In genomic region chr7:33108931-33109757, GRCh38 we compare ENCODE assay signal across 7 cellular contexts. TPM values are rescaled to one million over a fixed set of nuclear protein-coding genes. Genes with fewer than 3 reads are reported as not detected.
A peak's percentile ranks its signal among the peaks of the same experiment; 100 is the strongest.
DNase-seq lines count a peak whose midpoint lies in the region; ATAC-seq and TF ChIP-seq lines count a peak whose summit lies in the region.

RP9 (minus strand) TSS chr7:33109404; CDS start chr7:33109372, 32 bp downstream.

- H3K9me3 ChIP-seq in iPS-15b (ENCODE audit: control insufficient read depth, insufficient read depth, low read length) (no peaks in the 10 kb centered on the region), skeletal muscle tissue (ENCODE audit: control insufficient read depth in 3 of 3, low read length in 3 of 3) (no peaks in the 10 kb centered on the region)

- H3K4me3 ChIP-seq in astrocyte of the spinal cord (ENCODE audit: low read depth, low read length) (peak within 1 kb of the TSS; percentile 79), iPS-15b (ENCODE audit: low read depth, low read length) (peak within 1 kb of the TSS; percentile 73), skeletal muscle tissue (ENCODE audit: low read length in 3 of 3) (peak within 1 kb of the TSS; percentile 85 to 89 (median 88))

- DNase-seq in NCI-H146 (lab: John Stamatoyannopoulos, UW) (peak; percentile 86), T1000 (lab: John Stamatoyannopoulos, UW) (peak; percentile 63), astrocyte of the spinal cord (ENCODE audit: low read depth, low spot score) (peak; percentile 67)

- peak; percentile 91 for ATAC-seq in GM18505 (IDR thresholded peaks at IDR 0.05; ENCODE audit: unreplicated experiment)
- ATAC-seq in HG02852 (IDR thresholded peaks at IDR 0.05; ENCODE audit: unreplicated experiment): peak; percentile 83

- in situ Hi-C loops in astrocyte of the spinal cord (cut with HindIII; ENCODE audit: low sequenced_read_pairs): no loop called here

- H3K36me3 ChIP-seq in iPS-15b (ENCODE audit: control insufficient read depth, insufficient read depth, low read length) (peaks cover 3% of the 10 kb centered on the region), skeletal muscle tissue (ENCODE audit: control insufficient read depth in 3 of 3, insufficient read depth in 3 of 3, low read length in 3 of 3) (no peaks in the 10 kb centered on the region)

- TF ChIP-seq POLR2A in GM18505 (IDR thresholded peaks at IDR 0.05; ENCODE audit: borderline replicate concordance, extremely low read depth, insufficient read depth, insufficient read length): peak; percentile 77

- H3K4me1 ChIP-seq in iPS-15b (ENCODE audit: control insufficient read depth, insufficient read depth, low read length): peaks cover 6% of the 10 kb centered on the region
- peaks cover 17 to 25% (median 22%) of the 10 kb centered on the region in 3 donors for H3K4me1 ChIP-seq in skeletal muscle tissue (ENCODE audit: control insufficient read depth in 3 of 3, insufficient read depth in 3 of 3, low read length in 3 of 3)

- peak within 1 kb of the TSS; percentile 65 for H3K9ac ChIP-seq in iPS-15b (ENCODE audit: low read depth, low read length)
- H3K9ac ChIP-seq in skeletal muscle tissue (ENCODE audit: low read depth in 1 of 3, low read length in 3 of 3): peak within 1 kb of the TSS; percentile 88 to 93 (median 90)

- TF ChIP-seq CTCF in astrocyte of the spinal cord (IDR thresholded peaks at IDR 0.05; ENCODE audit: low read depth, low read length): peak; percentile 36

- H3K27me3 ChIP-seq in iPS-15b (ENCODE audit: control insufficient read depth, insufficient read depth, low read length) (peaks cover 23% of the 10 kb centered on the region), skeletal muscle tissue (ENCODE audit: control insufficient read depth in 3 of 3, insufficient read depth in 3 of 3, low read length in 3 of 3) (no peaks in the 10 kb centered on the region)

- no peak within 1 kb of the TSS for H3K27ac ChIP-seq in skeletal muscle tissue (ENCODE audit: low read depth, low read length)

RNA-seq across cellular contexts. Expression of gene RP9, which starts in this region (rescaled TPM):
- total RNA-seq in skeletal muscle tissue: 15.7 TPM
